14 cellular contexts compared by ENCODE assay signal in genomic region chr3:39458579-39458978, GRCh38. TPM values are rescaled to one million over a fixed set of nuclear protein-coding genes. Genes with fewer than 3 reads are reported as not detected.
"Had no signal": no experiment of that assay in that cellular context is flagged by ENCODE, and none has a peak within 500 bp of the region (broad histone marks: within the 10 kb centered on the region; RNA-seq: fewer than 3 reads in every experiment).

No MANE protein-coding gene starts in this region.

RNA-seq across cellular contexts. Expression of gene MOBP, which starts 8.9 kb away (rescaled TPM):
- total RNA-seq: naive thymus-derived CD8-positive, alpha-beta T cell; natural killer cell treated with Interleukin-12 subunit alpha and Interleukin-12 subunit beta and Interleukin-15 and Interleukin-18, amount 100 ng/mL, for 72 hours; neural crest cell; osteocyte; pancreas; progenitor cell of endocrine pancreas; psoas muscle; renal cortical epithelial cell; right lobe of liver; sigmoid colon; skeletal muscle tissue; subcutaneous adipose tissue; suprapubic skin; upper lobe of right lung had no signal
- polyA plus RNA-seq: naive thymus-derived CD8-positive, alpha-beta T cell; pancreas had no signal
